Comparison of ENCODE assay signal across 24 cellular contexts in the genomic region with DNA sequence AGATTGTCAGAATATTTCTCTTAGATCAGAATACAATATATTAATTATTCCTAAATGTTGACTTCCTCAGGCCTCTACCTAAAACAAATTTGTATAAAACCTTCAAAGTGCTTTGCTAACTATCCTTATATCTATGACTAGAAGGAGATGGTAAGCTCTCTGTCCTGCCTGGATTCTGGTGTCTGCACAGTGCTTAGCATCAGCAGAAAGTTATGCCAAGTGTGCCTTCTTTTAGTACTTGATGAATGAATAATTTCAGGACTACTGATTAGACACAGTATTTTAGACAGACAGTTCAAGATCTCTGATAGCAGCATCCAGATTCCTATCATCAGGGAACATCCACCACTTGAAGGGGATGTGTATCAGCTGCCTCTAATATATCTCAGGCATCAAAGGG.
DNase-seq lines count a peak whose midpoint lies in the region; ATAC-seq and TF ChIP-seq lines count a peak whose summit lies in the region.
"Had no signal": no experiment of that assay in that cellular context is flagged by ENCODE, and none has a peak within 500 bp of the region (broad histone marks: within the 10 kb centered on the region; RNA-seq: fewer than 3 reads in every experiment).

No MANE protein-coding gene starts in this region.

- no peak overlapping the region for H3K4me2 ChIP-seq in mammary epithelial cell (ENCODE audit: insufficient read depth, low read depth, low read length)
- H3K4me2 ChIP-seq: BLaER1, PC-9, SK-N-SH had no signal

- H3K4me1 ChIP-seq in heart left ventricle (peaks cover 0 to 17% (median 1%) of the 10 kb centered on the region in 12 donors), mammary epithelial cell (ENCODE audit: insufficient read depth, low read length) (peaks cover 28% of the 10 kb centered on the region), mesodermal cell (ENCODE audit: control insufficient read depth, insufficient read depth, low read length, poor library complexity, severe bottlenecking) (peaks cover 7% of the 10 kb centered on the region), testis (no peaks in the 10 kb centered on the region)
- H3K4me1 ChIP-seq: BLaER1 had no signal

- H2AFZ ChIP-seq in mammary epithelial cell (ENCODE audit: low read depth, low read length), result peak overlapping the region; percentile 64
- H2AFZ ChIP-seq: PC-9 had no signal

- H4K20me1 ChIP-seq in mammary epithelial cell (ENCODE audit: insufficient read depth, low read length), result no peaks in the 10 kb centered on the region
- H4K20me1 ChIP-seq: BLaER1 had no signal

- TF ChIP-seq POLR2A in heart left ventricle (IDR thresholded peaks at IDR 0.05) (no peak), testis (IDR thresholded peaks at IDR 0.05) (no peak)

- H3K79me2 ChIP-seq in mammary epithelial cell (ENCODE audit: insufficient read depth, low read length), result no peaks in the 10 kb centered on the region

- TF ChIP-seq CTCF in heart left ventricle (IDR thresholded peaks at IDR 0.05), result no peak
- no peak for TF ChIP-seq CTCF in mammary epithelial cell (conservative IDR thresholded peaks at IDR 0.05 in 1 of 2, IDR thresholded peaks at IDR 0.05 in 1 of 2; ENCODE audit: extremely low read depth in 1 of 2, insufficient read depth in 1 of 2, low read depth in 1 of 2, low read length in 2 of 2)
- TF ChIP-seq CTCF in testis (IDR thresholded peaks at IDR 0.05), result no peak

- intact Hi-C loops in left ventricle myocardium superior (cut with micrococcal nuclease), result no loop called here
- intact Hi-C loops in heart left ventricle (cut with DNase I), result loop anchor here in 2 of 10 donors (2.0 kb wide), 1 partner anchor 50 kb away; no protein-coding TSS in a partner anchor
- intact Hi-C loops in mammary epithelial cell (cut with micrococcal nuclease), result no loop called here
- intact Hi-C loops in testis (cut with DNase I; ENCODE audit: low total_unique reads), result no loop called here

- peak; percentile 34 for ATAC-seq in left ventricle myocardium superior
- no peak for ATAC-seq in heart left ventricle
- no peak for ATAC-seq in GM19463 (IDR thresholded peaks at IDR 0.05; ENCODE audit: unreplicated experiment)
- no peak for ATAC-seq in HG03469 (IDR thresholded peaks at IDR 0.05; ENCODE audit: unreplicated experiment)
- ATAC-seq: HCT116 had no signal

- dilution Hi-C loops in mammary epithelial cell (cut with HindIII; ENCODE audit: low sequenced_read_pairs), result no loop called here

- H3K36me3 ChIP-seq in heart left ventricle, result no peaks in the 10 kb centered on the region
- no peaks in the 10 kb centered on the region for H3K36me3 ChIP-seq in mammary epithelial cell (ENCODE audit: insufficient read depth, low read length)
- H3K36me3 ChIP-seq in mesodermal cell (ENCODE audit: control insufficient read depth, insufficient read depth, low read length), result no peaks in the 10 kb centered on the region
- no peaks in the 10 kb centered on the region for H3K36me3 ChIP-seq in testis (ENCODE audit: low read depth, missing control alignments)
- H3K36me3 ChIP-seq: BLaER1 had no signal

- in situ Hi-C loops in mammary epithelial cell (cut with MboI; ENCODE audit: low sequenced_read_pairs in 2 of 2), result no loop called here

- H3K27me3 ChIP-seq in heart left ventricle (no peaks in the 10 kb centered on the region), mammary epithelial cell (ENCODE audit: insufficient read depth, low read length) (no peaks in the 10 kb centered on the region), testis (no peaks in the 10 kb centered on the region)
- H3K27me3 ChIP-seq: BLaER1 had no signal

- CTCF ChIA-PET in mammary epithelial cell (lab: Charles Lee; ENCODE audit: low non-redundant PET), result no interaction called here

- BruUV-seq in mammary epithelial cell (replicated peaks; lab: Mats Ljungman, UMichigan), result no TSS peak

- H3K27ac ChIP-seq in heart left ventricle (peak overlapping the region in 4 of 12 donors; percentile 27 to 76 (median 62)), mammary epithelial cell (ENCODE audit: insufficient read depth, low read depth, low read length) (peak overlapping the region; percentile 66), mesodermal cell (ENCODE audit: low read depth, low read length, severe bottlenecking) (peak overlapping the region; percentile 33), testis (no peak overlapping the region)
- H3K27ac ChIP-seq: BLaER1, PC-9 had no signal

- H3K9me3 ChIP-seq in heart left ventricle, result peaks cover 0 to 13% (median 2%) of the 10 kb centered on the region in 12 donors
- H3K9me3 ChIP-seq in mammary epithelial cell (replicated peaks; ENCODE audit: insufficient read depth, low read length), result peaks cover 12% of the 10 kb centered on the region
- H3K9me3 ChIP-seq in mesodermal cell (ENCODE audit: control insufficient read depth, low read length), result no peaks in the 10 kb centered on the region
- no peaks in the 10 kb centered on the region for H3K9me3 ChIP-seq in testis
- H3K9me3 ChIP-seq: BLaER1, SK-N-SH had no signal

- peak overlapping the region; percentile 43 for H3K9ac ChIP-seq in mammary epithelial cell (ENCODE audit: insufficient read depth, low read length)
- H3K9ac ChIP-seq: BLaER1, SK-N-SH had no signal

- no peak overlapping the region for H3K4me3 ChIP-seq in heart left ventricle
- H3K4me3 ChIP-seq in mammary epithelial cell (replicated peaks in 1 of 3; ENCODE audit: insufficient read depth in 1 of 3, low read depth in 2 of 3, low read length in 3 of 3), result no peak overlapping the region
- no peak overlapping the region for H3K4me3 ChIP-seq in mesodermal cell (ENCODE audit: extremely low read depth, insufficient read depth, low read length, poor library complexity, severe bottlenecking)
- no peak overlapping the region for H3K4me3 ChIP-seq in testis
- H3K4me3 ChIP-seq: BLaER1, PC-9 had no signal

- DNase-seq in left ventricle myocardium superior (no peak), heart left ventricle (no peak), mammary epithelial cell (peak; percentile 5), testis (no peak)
- DNase-seq: CD4-positive, CD25-positive, alpha-beta regulatory T cell; DMS153; DND-41; NCI-H1092; NCI-H1417 treated with DMSO at 0.1 percent for 48 hours; NCI-H1694 treated with DMSO at 0.1 percent for 48 hours; NCI-H2081 treated with DMSO at 0.1 percent for 48 hours; NCI-H2171; NCI-H226; NCI-H510A treated with DMSO at 0.1 percent for 48 hours; NCI-H748 treated with DMSO at 0.1 percent for 48 hours; NK-92 treated with Interleukin-12 subunit alpha and Interleukin-12 subunit beta, amount 100 ng/mL, for 24 hours; PC-9; SHP77 treated with DMSO at 0.1 percent for 48 hours; SK-N-SH had no signal

Comparison
In these comparisons a context has a peak if more than half of its experiments do, and no peak if none do; other contexts are left out.
1. H3K27ac ChIP-seq: peak in mammary epithelial cell (single experiment) and mesodermal cell (single experiment); none in testis (0 of 2).